ENCODE assay signal across 11 cellular contexts in the genomic region with DNA sequence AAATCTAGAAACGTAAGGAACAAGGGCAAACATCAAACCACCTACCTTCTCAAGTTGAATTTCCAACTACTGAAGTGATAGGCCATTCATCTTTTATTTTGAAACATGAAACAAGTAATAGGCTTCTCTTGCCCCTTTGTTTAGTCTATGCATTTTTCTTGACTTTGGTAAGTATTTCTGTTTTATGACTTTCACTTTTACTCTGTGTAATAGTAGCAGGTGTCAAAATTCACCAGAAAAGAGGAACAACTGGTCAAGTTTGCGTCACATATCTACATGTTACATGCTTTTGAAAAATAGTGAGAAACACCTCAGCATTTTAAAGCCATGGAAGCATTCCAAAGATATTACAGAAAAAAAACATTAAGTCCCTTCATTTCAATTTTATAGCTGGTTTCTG.
A peak's percentile ranks its signal among the peaks of the same experiment; 100 is the strongest.
DNase-seq lines count a peak whose midpoint lies in the region; ATAC-seq and TF ChIP-seq lines count a peak whose summit lies in the region.
"Had no signal": no experiment of that assay in that cellular context is flagged by ENCODE, and none has a peak within 500 bp of the region (broad histone marks: within the 10 kb centered on the region; RNA-seq: fewer than 3 reads in every experiment).

No MANE protein-coding gene starts in this region.

- no peaks in the 10 kb centered on the region for H3K79me1 ChIP-seq in mesenchymal stem cell (replicated peaks; ENCODE audit: low read length, poor library complexity, severe bottlenecking)

- intact Hi-C loops in A673 (cut with micrococcal nuclease; ENCODE audit: unreplicated experiment) (no loop called here), uterus (cut with DNase I; ENCODE audit: low total_unique reads) (no loop called here)

- H3K4me3 ChIP-seq in mesenchymal stem cell (ENCODE audit: insufficient read depth in 1 of 2, low read depth in 1 of 2, low read length in 2 of 2) (no peak overlapping the region), MG63 (no peak overlapping the region), A673 (ENCODE audit: low read depth, low read length, poor library complexity, severe bottlenecking) (no peak overlapping the region), uterus (no peak overlapping the region)
- H3K4me3 ChIP-seq: K562, SJSA1 had no signal

- CTCF ChIA-PET in A673 (lab: Charles Lee) = no interaction called here

- H4K91ac ChIP-seq in mesenchymal stem cell (ENCODE audit: low read length) = no peak overlapping the region

- H3K36me3 Mint-ChIP-seq in HFFc6 (ENCODE audit: low read depth) = no peaks in the 10 kb centered on the region

- no CpG with 5 or more reads among the region's 2 CpGs for WGBS in mesenchymal stem cell

- no peaks in the 10 kb centered on the region for H3K9me3 Mint-ChIP-seq in HFFc6

- no peaks in the 10 kb centered on the region for H3K4me1 ChIP-seq in mesenchymal stem cell (ENCODE audit: control insufficient read depth, insufficient read depth, low read depth, low read length)
- H3K4me1 ChIP-seq in A673 (ENCODE audit: insufficient read depth, low read length, poor library complexity, severe bottlenecking) = no peaks in the 10 kb centered on the region
- H3K4me1 ChIP-seq in uterus = no peaks in the 10 kb centered on the region

- no peak overlapping the region for H3K23ac ChIP-seq in mesenchymal stem cell (ENCODE audit: low read length in 2 of 2)

- H2BK120ac ChIP-seq in mesenchymal stem cell (ENCODE audit: low read depth, low read length) = no peak overlapping the region

- no peak overlapping the region for H3K4ac ChIP-seq in mesenchymal stem cell (ENCODE audit: low read depth in 1 of 2, low read length in 2 of 2)

- ATAC-seq in GM18861 (IDR thresholded peaks at IDR 0.05; ENCODE audit: unreplicated experiment) (peak; percentile 93), HG03521 (IDR thresholded peaks at IDR 0.05; ENCODE audit: unreplicated experiment) (peak; percentile 78)
- ATAC-seq: K562 had no signal

- no peak overlapping the region for H3K4me2 ChIP-seq in mesenchymal stem cell (ENCODE audit: low read length, poor library complexity, severe bottlenecking)

- no peak overlapping the region for H3K27ac ChIP-seq in mesenchymal stem cell (ENCODE audit: low read length, poor library complexity, severe bottlenecking)
- no peak overlapping the region for H3K27ac ChIP-seq in A673 (ENCODE audit: low read depth, low read length, poor library complexity, severe bottlenecking)
- H3K27ac ChIP-seq in uterus = peak overlapping the region in 1 of 2 donors; percentile 21
- H3K27ac ChIP-seq: epithelial cell of prostate, SJSA1 had no signal

- H2AK5ac ChIP-seq in mesenchymal stem cell (ENCODE audit: low read length, severe bottlenecking) = no peak overlapping the region

- H3K27me3 ChIP-seq in mesenchymal stem cell (ENCODE audit: control insufficient read depth in 1 of 2, insufficient read depth in 1 of 2, low read length in 2 of 2) (no peaks in the 10 kb centered on the region), MG63 (no peaks in the 10 kb centered on the region), A673 (replicated peaks; ENCODE audit: insufficient read depth, low read depth, low read length, poor library complexity) (no peaks in the 10 kb centered on the region), uterus (no peaks in the 10 kb centered on the region)
- H3K27me3 ChIP-seq: SJSA1 had no signal

- H3K27me3 Mint-ChIP-seq in HFFc6 (ENCODE audit: insufficient read depth) = peaks cover 1% of the 10 kb centered on the region; the same call in 1 of the 2 replicates

- H3K4me1 Mint-ChIP-seq in HFFc6 (ENCODE audit: low read depth) = peaks cover 34% of the 10 kb centered on the region

- TF ChIP-seq CTCF in HFFc6 (IDR thresholded peaks at IDR 0.05) (no peak), A673 (conservative IDR thresholded peaks at IDR 0.05; ENCODE audit: low read depth, low read length) (no peak), uterus (IDR thresholded peaks at IDR 0.05) (no peak)

- no peak overlapping the region for H4K8ac ChIP-seq in mesenchymal stem cell (ENCODE audit: low read length)

- DNase-seq in HFFc6 (no peak), mesenchymal stem cell (no peak), MG63 (no peak), A673 (ENCODE audit: low spot score) (no peak), uterus (no peak), NCI-H146 treated with DMSO at 0.1 percent for 48 hours (lab: John Stamatoyannopoulos, UW; ENCODE audit: unreplicated experiment) (no peak)

- no peaks in the 10 kb centered on the region for H3K36me3 ChIP-seq in mesenchymal stem cell (ENCODE audit: control insufficient read depth in 1 of 2, insufficient read depth in 2 of 2, low read depth in 1 of 2, low read length in 2 of 2)
- no peaks in the 10 kb centered on the region for H3K36me3 ChIP-seq in MG63
- H3K36me3 ChIP-seq in A673 (ENCODE audit: insufficient read depth, low read length, poor library complexity, severe bottlenecking) = no peaks in the 10 kb centered on the region
- H3K36me3 ChIP-seq in uterus = no peaks in the 10 kb centered on the region
- H3K36me3 ChIP-seq: SJSA1 had no signal

- H3K27ac Mint-ChIP-seq in HFFc6 = peak overlapping the region; percentile 82

- H2BK15ac ChIP-seq in mesenchymal stem cell (ENCODE audit: low read depth, poor library complexity, severe bottlenecking) = no peak overlapping the region

- no TSS peak for BruUV-seq in A673 (replicated peaks; lab: Mats Ljungman, UMichigan)

- no peak overlapping the region for H3K14ac ChIP-seq in mesenchymal stem cell (ENCODE audit: low read length in 2 of 2)

- TF ChIP-seq POLR2A in uterus (IDR thresholded peaks at IDR 0.05) = no peak

- no peak overlapping the region for H2BK12ac ChIP-seq in mesenchymal stem cell (ENCODE audit: low read length in 2 of 2)

- no peak overlapping the region for H3K18ac ChIP-seq in mesenchymal stem cell (ENCODE audit: low read depth in 1 of 2, low read length in 2 of 2)

- H2AFZ ChIP-seq in mesenchymal stem cell (ENCODE audit: low read depth, low read length) = no peak overlapping the region

- no peak overlapping the region for H2BK5ac ChIP-seq in mesenchymal stem cell (ENCODE audit: low read depth, low read length, poor library complexity, severe bottlenecking)

- H3K4me3 Mint-ChIP-seq in HFFc6 = no peak overlapping the region; the same call in 1 of the 2 replicates

- POLR2A ChIA-PET in A673 (lab: Charles Lee; ENCODE audit: low non-redundant PET) = no interaction called here

- peak overlapping the region; percentile 64 for H3K9ac ChIP-seq in mesenchymal stem cell (ENCODE audit: low read length)

- H3K9me3 ChIP-seq in mesenchymal stem cell (ENCODE audit: control insufficient read depth, low read length) = no peaks in the 10 kb centered on the region
- no peaks in the 10 kb centered on the region for H3K9me3 ChIP-seq in MG63
- no peaks in the 10 kb centered on the region for H3K9me3 ChIP-seq in A673 (ENCODE audit: low read depth, low read length, poor library complexity, severe bottlenecking)
- H3K9me3 ChIP-seq in uterus = no peaks in the 10 kb centered on the region
- H3K9me3 ChIP-seq: SJSA1 had no signal
